In genomic region chr6:53192590-53193232, GRCh38 we compare ENCODE assay signal across 13 cellular contexts. TPM values are rescaled to one million over a fixed set of nuclear protein-coding genes. Genes with fewer than 3 reads are reported as not detected.
DNase-seq lines count a peak whose midpoint lies in the region; ATAC-seq and TF ChIP-seq lines count a peak whose summit lies in the region.
"Had no signal": no experiment of that assay in that cellular context is flagged by ENCODE, and none has a peak within 500 bp of the region (broad histone marks: within the 10 kb centered on the region; RNA-seq: fewer than 3 reads in every experiment).

No MANE protein-coding gene starts in this region.

- H3K4me1 ChIP-seq in adrenal gland (replicated peaks in 1 of 2) (peaks cover 8 to 11% of the 10 kb centered on the region in 2 donors), right lobe of liver (peaks cover 0 to 18% (median 6%) of the 10 kb centered on the region in 4 donors)
- H3K4me1 ChIP-seq: SJCRH30 had no signal

- H3K27ac ChIP-seq in adrenal gland = peak overlapping the region in 4 of 5 donors; percentile 35 to 74 (median 58)
- peak overlapping the region; percentile 3 to 64 (median 53) for H3K27ac ChIP-seq in right lobe of liver
- peak overlapping the region in 4 of 59 donors; percentile 9 to 20 (median 14) for H3K27ac ChIP-seq in dorsolateral prefrontal cortex
- H3K27ac ChIP-seq: SJCRH30 had no signal

- 15 to 30% (median 25%) methylated on average over 5 of the region's 5 CpGs for WGBS in adrenal gland, 4 donors
- WGBS in right lobe of liver (ENCODE audit: insufficient coverage, low coverage, low lambda C conversion rate, missing lambda C conversion rate) = 1% methylated on average over 5 of the region's 5 CpGs

- in situ Hi-C loops in G401 (cut with HindIII; ENCODE audit: low sequenced_read_pairs) = no loop called here

- DNase-seq in Ammon's horn (ENCODE audit: low spot score) = peak; percentile 24
- peak; percentile 77 for DNase-seq in NCI-H2029 (lab: John Stamatoyannopoulos, UW)
- DNase-seq in adrenal gland = peak; percentile 30 to 72 (median 60)
- peak in 2 of 3 donors; percentile 33 to 52 for DNase-seq in right lobe of liver
- no peak for DNase-seq in dorsolateral prefrontal cortex
- DNase-seq in G401 (ENCODE audit: low spot score) = no peak
- DNase-seq in SIG-M5 treated with dmso at 0.1 percent for 504 hours (lab: John Stamatoyannopoulos, UW; ENCODE audit: unreplicated experiment) = no peak
- DNase-seq: activated T-cell treated with anti-CD3 and anti-CD28 coated beads, Interleukin-2, amount 50 U/mL, for 1 hour; effector CD4-positive, alpha-beta T cell; left cardiac atrium; stimulated activated CD4-positive, alpha-beta T cell treated with anti-CD3 and anti-CD28 coated beads, Interleukin-4, amount 100 ng/mL, for 1 hour had no signal

- H3K27me3 ChIP-seq in adrenal gland (no peaks in the 10 kb centered on the region), right lobe of liver (no peaks in the 10 kb centered on the region), dorsolateral prefrontal cortex (no peaks in the 10 kb centered on the region)
- H3K27me3 ChIP-seq: SJCRH30 had no signal

- H3K4me3 ChIP-seq in adrenal gland (no peak overlapping the region), right lobe of liver (no peak overlapping the region), dorsolateral prefrontal cortex (no peak overlapping the region)
- H3K4me3 ChIP-seq: SJCRH30 had no signal

- no peak for TF ChIP-seq POLR2A in adrenal gland (IDR thresholded peaks at IDR 0.05)
- TF ChIP-seq POLR2A in right lobe of liver (IDR thresholded peaks at IDR 0.05) = no peak

- peak; percentile 75 to 92 (median 87) for ATAC-seq in right lobe of liver
- ATAC-seq in GM18520 (IDR thresholded peaks at IDR 0.05; ENCODE audit: unreplicated experiment) = no peak

- intact Hi-C loops in adrenal gland (cut with DNase I) (no loop called here), right lobe of liver (cut with DNase I) (no loop called here), dorsolateral prefrontal cortex (cut with DNase I) (no loop called here)

- H3K36me3 ChIP-seq in adrenal gland (replicated peaks in 1 of 2) (no peaks in the 10 kb centered on the region), right lobe of liver (no peaks in the 10 kb centered on the region)
- H3K36me3 ChIP-seq: SJCRH30 had no signal

- TF ChIP-seq CTCF in adrenal gland (IDR thresholded peaks at IDR 0.05) = no peak
- TF ChIP-seq CTCF in right lobe of liver (IDR thresholded peaks at IDR 0.05) = no peak
- TF ChIP-seq CTCF in dorsolateral prefrontal cortex (IDR thresholded peaks at IDR 0.05 in 54 of 56, conservative IDR thresholded peaks at IDR 0.05 in 2 of 56; ENCODE audit: low read depth in 1 of 56, partially characterized antibody in 56 of 56) = no peak

- H3K9me3 ChIP-seq in adrenal gland (replicated peaks in 1 of 3) (no peaks in the 10 kb centered on the region), right lobe of liver (no peaks in the 10 kb centered on the region)
- H3K9me3 ChIP-seq: SJCRH30 had no signal

RNA-seq across cellular contexts. Expression of gene GCM1, which starts 44.1 kb away (rescaled TPM):
- total RNA-seq in adrenal gland (under 1 TPM in 1 of 8 donors, not detected in 7; 0.35 TPM), right lobe of liver (not detected), dorsolateral prefrontal cortex (under 1 TPM in 1 of 120 experiments, not detected in 119; 0.19 TPM)
- under 1 TPM in 2 of 3 donors, not detected in 1; 0.03 to 0.07 TPM for polyA plus RNA-seq in adrenal gland
- not detected in 2 replicates for total RNA-seq in G401 (2014; rRNA removed; shearing (Covaris generic))
- total RNA-seq: SJCRH30 had no signal

Comparison
In these comparisons a context has a peak if more than half of its experiments do, and no peak if none do; other contexts are left out.
1. DNase-seq: peak in Ammon's horn (single experiment), NCI-H2029 (single experiment), adrenal gland (7 of 7) and right lobe of liver (2 of 3); none in dorsolateral prefrontal cortex (0 of 10), G401 (single experiment) and SIG-M5 treated with dmso at 0.1 percent for 504 hours (single experiment).